In genomic region chr6:31396422-31397152, GRCh38 we compare ENCODE assay signal across 8 cellular contexts. TPM values are rescaled to one million over a fixed set of nuclear protein-coding genes. Genes with fewer than 3 reads are reported as not detected.
DNase-seq lines count a peak whose midpoint lies in the region; ATAC-seq and TF ChIP-seq lines count a peak whose summit lies in the region.

No MANE protein-coding gene starts in this region.

- no peak overlapping the region for H3K4me3 ChIP-seq in gastrocnemius medialis

- intact Hi-C loops in gastrocnemius medialis (cut with DNase I; ENCODE audit: low total_unique reads) = loop anchor here (1.0 kb wide), 1 partner anchor 45 kb away; no protein-coding TSS in a partner anchor

- no peak overlapping the region for H3K27ac ChIP-seq in gastrocnemius medialis

- H3K4me1 ChIP-seq in gastrocnemius medialis = peaks cover 0 to 5% of the 10 kb centered on the region in 2 donors

- no peak for TF ChIP-seq POLR2A in gastrocnemius medialis (IDR thresholded peaks at IDR 0.05)

- no peaks in the 10 kb centered on the region for H3K36me3 ChIP-seq in gastrocnemius medialis

- TF ChIP-seq CTCF in gastrocnemius medialis (IDR thresholded peaks at IDR 0.05 in 4 of 5, conservative IDR thresholded peaks at IDR 0.05 in 1 of 5) = peak; percentile 60 to 98 (median 85)

- peak; percentile 69 for DNase-seq in SIG-M5 treated with dmso at 0.1 percent for 504 hours (lab: John Stamatoyannopoulos, UW; ENCODE audit: unreplicated experiment)
- no peak for DNase-seq in SIG-M5 (lab: John Stamatoyannopoulos, UW)
- peak; percentile 54 for DNase-seq in NCI-H1105 treated with DMSO at 0.1 percent for 48 hours (lab: John Stamatoyannopoulos, UW)
- DNase-seq in T-helper 9 cell = peak; percentile 87
- peak in 54 of 58 donors; percentile 3 to 86 (median 48) for DNase-seq in anterior cingulate cortex (lab: John Stamatoyannopoulos, UW)
- peak; percentile 66 for DNase-seq in hepatic stellate cell (ENCODE audit: low spot score)
- peak; percentile 47 to 75 for DNase-seq in gastrocnemius medialis

- no peaks in the 10 kb centered on the region for H3K27me3 ChIP-seq in gastrocnemius medialis

- no peaks in the 10 kb centered on the region for H3K9me3 ChIP-seq in gastrocnemius medialis

- in situ Hi-C loops in gastrocnemius medialis (cut with MboI; ENCODE audit: low sequenced_read_pairs in 4 of 4) = loop anchor here in 3 of 4 donors (5.0 kb wide), 1 partner anchor 46 kb away; no protein-coding TSS in a partner anchor

- ATAC-seq in gastrocnemius medialis = peak; percentile 39 to 49
- ATAC-seq in HG03108 (IDR thresholded peaks at IDR 0.05; ENCODE audit: unreplicated experiment) = no peak

RNA-seq across cellular contexts. Expression of gene MICA, which starts 6.8 kb away (rescaled TPM):
- 1 to 10 TPM in 3 of 4 donors, under 1 TPM in 1; 0.17 to 7.8 (median 5.0) TPM for total RNA-seq in gastrocnemius medialis

RNA-seq across cellular contexts. Expression of gene HLA-B, which starts 39.6 kb away (rescaled TPM):
- total RNA-seq in gastrocnemius medialis = 100 to 1,000 TPM; 182 to 300 (median 192) TPM
